Comparison of ENCODE assay signal across 10 cellular contexts in the genomic region with DNA sequence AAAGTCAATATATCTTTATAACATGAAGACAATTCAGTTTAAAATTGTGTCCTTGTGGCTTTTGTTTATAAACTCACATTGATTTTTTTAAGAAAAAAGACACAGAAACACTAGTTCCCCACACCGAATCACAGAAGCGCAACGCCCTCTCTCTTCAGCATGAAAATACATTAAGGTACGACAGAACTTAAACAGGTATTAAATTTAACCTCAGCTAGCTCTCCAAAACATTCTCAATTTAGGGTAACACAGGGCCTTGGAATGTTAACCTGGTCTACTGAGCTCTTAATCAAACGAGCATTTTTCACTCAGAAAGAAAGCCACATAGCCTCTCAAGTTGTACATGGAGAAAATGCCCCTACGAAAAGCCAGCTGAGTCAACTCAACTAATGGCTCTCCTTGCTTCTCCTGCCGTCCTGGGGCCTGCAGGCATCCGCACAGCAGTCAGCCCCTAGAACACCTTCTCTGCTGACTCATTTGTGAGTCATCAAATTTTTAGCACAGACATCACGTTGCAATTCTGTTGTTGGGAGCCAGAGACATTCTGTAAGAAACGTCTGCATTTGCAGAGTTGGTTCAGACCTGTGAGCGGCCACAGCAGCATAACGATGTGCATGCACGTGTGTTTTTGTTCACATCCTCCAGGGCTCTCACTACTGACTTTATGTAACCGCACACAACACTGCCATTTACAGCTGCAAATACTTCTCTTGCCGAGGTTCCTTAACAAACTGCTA.
A peak's percentile ranks its signal among the peaks of the same experiment; 100 is the strongest.
DNase-seq lines count a peak whose midpoint lies in the region; ATAC-seq lines count a peak whose summit lies in the region.
"Had no signal": no experiment of that assay in that cellular context is flagged by ENCODE, and none has a peak within 500 bp of the region (broad histone marks: within the 10 kb centered on the region; RNA-seq: fewer than 3 reads in every experiment).

No MANE protein-coding gene starts in this region.

- H3K27me3 Mint-ChIP-seq in immature natural killer cell (ENCODE audit: low read depth in 3 of 3) = peaks cover 0 to 1% (median 0%) of the 10 kb centered on the region in 3 donors

- intact Hi-C loops in head of caudate nucleus (cut with DNase I) = no loop called here

- peaks cover 23 to 35% (median 30%) of the 10 kb centered on the region in 3 donors for H3K36me3 Mint-ChIP-seq in immature natural killer cell

- DNase-seq in NK-92 treated with Interleukin-12 subunit alpha and Interleukin-12 subunit beta, amount 100 ng/mL, for 24 hours (lab: John Stamatoyannopoulos, UW) = peak; percentile 5
- DNase-seq in NK-92 (lab: John Stamatoyannopoulos, UW; ENCODE audit: unreplicated experiment) = no peak
- peak; percentile 53 for DNase-seq in SK-N-DZ (ENCODE audit: low spot score)
- peak in 41 of 42 donors; percentile 3 to 83 (median 49) for DNase-seq in head of caudate nucleus
- DNase-seq in superior temporal gyrus (ENCODE audit: extremely low spot score) = peak; percentile 73
- no peak for DNase-seq in immature natural killer cell
- DNase-seq: activated CD8-positive, alpha-beta memory T cell treated with anti-CD3 and anti-CD28 coated beads, Interleukin-2, amount 50 U/mL, for 4 hours; mucosa of descending colon had no signal

- H3K9me3 Mint-ChIP-seq in immature natural killer cell = no peaks in the 10 kb centered on the region

- H3K4me3 Mint-ChIP-seq in immature natural killer cell = no peak overlapping the region

- ATAC-seq in GM21381 (IDR thresholded peaks at IDR 0.05; ENCODE audit: unreplicated experiment) (no peak), GM18502 (IDR thresholded peaks at IDR 0.05; ENCODE audit: poor library complexity, unreplicated experiment) (no peak)
- ATAC-seq: mucosa of descending colon had no signal

- no peak overlapping the region for H3K27ac Mint-ChIP-seq in immature natural killer cell

- peaks cover 3 to 4% of the 10 kb centered on the region in 2 donors for H3K4me1 Mint-ChIP-seq in immature natural killer cell

Comparison
In these comparisons a context has a peak if more than half of its experiments do, and no peak if none do; other contexts are left out.
1. DNase-seq: peak in NK-92 treated with Interleukin-12 subunit alpha and Interleukin-12 subunit beta, amount 100 ng/mL, for 24 hours (single experiment), SK-N-DZ (single experiment), head of caudate nucleus (41 of 42) and superior temporal gyrus (single experiment); none in NK-92 (single experiment) and immature natural killer cell (0 of 3).